ENCODE assay signal across 1 cellular context in the genomic region with DNA sequence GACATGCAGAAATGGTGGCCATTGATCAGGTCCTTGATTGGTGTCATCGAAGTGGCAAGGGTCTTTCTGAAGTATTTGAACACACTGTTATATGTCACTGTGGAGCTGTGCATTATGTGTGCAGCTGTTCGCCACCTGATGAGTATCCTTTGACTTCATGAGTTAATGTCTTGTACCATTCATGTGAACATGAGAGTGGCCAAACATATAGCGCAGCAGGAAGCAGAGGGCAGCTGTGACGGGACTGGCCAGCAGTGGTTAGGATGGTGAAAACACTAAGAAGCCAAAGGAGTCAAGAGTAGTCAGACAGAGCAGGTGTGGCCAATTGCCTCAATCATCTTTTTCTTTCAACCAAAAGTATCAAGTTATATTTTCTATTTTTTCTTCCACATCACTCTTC.
TF ChIP-seq lines count a peak whose summit lies in the region.

No MANE protein-coding gene starts in this region.

TF ChIP-seq in IMR-90, 13 proteins besides CTCF, POLR2A, EP300 and RAD21 (continued from another document):
- no peak for TF ChIP-seq CHD1 (IDR thresholded peaks at IDR 0.05; ENCODE audit: low read depth, low read length)
- TF ChIP-seq NFE2L2 (IDR thresholded peaks at IDR 0.05; ENCODE audit: low read depth, low read length): no peak
- no peak for TF ChIP-seq RFX5 (IDR thresholded peaks at IDR 0.05; ENCODE audit: low read depth, low read length)
